In the genomic region with DNA sequence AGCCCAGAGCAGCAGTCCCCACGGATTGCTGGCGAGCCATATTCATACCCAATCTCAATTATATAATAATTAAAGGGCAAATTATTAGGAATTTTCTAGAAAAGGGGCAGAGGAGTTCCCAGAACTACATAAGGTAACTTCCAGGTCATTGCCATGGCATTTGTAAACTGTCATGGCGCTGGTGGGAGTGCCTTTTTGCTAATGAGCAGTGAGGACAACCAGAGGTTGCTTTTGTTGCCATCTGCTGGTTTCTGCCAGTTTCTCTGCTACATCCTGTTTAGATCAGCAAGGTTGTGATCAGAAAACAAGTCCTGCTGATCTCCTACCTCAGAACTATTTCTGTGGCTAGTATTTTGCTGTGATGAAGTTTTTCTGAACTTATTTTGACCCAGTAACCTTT, we compare ENCODE assay signal across 12 cellular contexts.
DNase-seq lines count a peak whose midpoint lies in the region; ATAC-seq and TF ChIP-seq lines count a peak whose summit lies in the region.
"Had no signal": no experiment of that assay in that cellular context is flagged by ENCODE, and none has a peak within 500 bp of the region (broad histone marks: within the 10 kb centered on the region; RNA-seq: fewer than 3 reads in every experiment).

No MANE protein-coding gene starts in this region.

- H3K4me1 Mint-ChIP-seq in activated CD4-positive, alpha-beta memory T cell treated with anti-CD3 and anti-CD28 coated beads for 36 hours (ENCODE audit: low read depth), result no peaks in the 10 kb centered on the region
- peaks cover 5% of the 10 kb centered on the region for H3K4me1 Mint-ChIP-seq in endothelial cell (ENCODE audit: unreplicated experiment)

- no peaks in the 10 kb centered on the region for H3K9me3 ChIP-seq in cardiac muscle cell (ENCODE audit: low read depth)
- H3K9me3 ChIP-seq in heart left ventricle, result no peaks in the 10 kb centered on the region

- intact Hi-C loops in heart left ventricle (cut with DNase I), result loop anchor here in 1 of 10 donors (5.0 kb wide), 1 partner anchor 78 kb away; no protein-coding TSS in a partner anchor
- intact Hi-C loops in activated CD4-positive, alpha-beta memory T cell treated with anti-CD3 and anti-CD28 coated beads for 36 hours (cut with micrococcal nuclease), result loop anchor here (5.0 kb wide), 1 partner anchor 243 kb away; no protein-coding TSS in a partner anchor

- H3K27ac ChIP-seq in cardiac muscle cell (no peak overlapping the region), heart left ventricle (no peak overlapping the region)

- no peak overlapping the region for H3K27ac Mint-ChIP-seq in activated CD4-positive, alpha-beta memory T cell treated with anti-CD3 and anti-CD28 coated beads for 36 hours
- H3K27ac Mint-ChIP-seq in endothelial cell (ENCODE audit: unreplicated experiment), result no peak overlapping the region
- H3K27ac Mint-ChIP-seq: activated CD4-positive, alpha-beta T cell treated with anti-CD3 and anti-CD28 coated beads, Interleukin-2, amount 10 ng/mL, durations not matched to agents 7 days and 5 days; activated naive CD8-positive, alpha-beta T cell treated with anti-CD3 and anti-CD28 coated beads for 36 hours; CD4-positive, alpha-beta memory T cell had no signal

- H3K4me3 ChIP-seq in cardiac muscle cell (no peak overlapping the region), heart left ventricle (no peak overlapping the region)

- no peak for TF ChIP-seq POLR2A in heart left ventricle (IDR thresholded peaks at IDR 0.05)

- 89 to 94% (median 89%) methylated on average over 3 of the region's 3 CpGs for WGBS in heart left ventricle, 4 donors

- ATAC-seq in heart left ventricle (no peak), GM21723 (IDR thresholded peaks at IDR 0.05; ENCODE audit: unreplicated experiment) (no peak), GM21528 (IDR thresholded peaks at IDR 0.05; ENCODE audit: low FRiP score, unreplicated experiment) (no peak)
- ATAC-seq: left ventricle myocardium superior had no signal

- DNase-seq in cardiac muscle cell (ENCODE audit: low read depth in 1 of 2, low spot score in 1 of 2) (peak in 1 of 2 donors; percentile 47), heart left ventricle (no peak), MV-4-11 (lab: John Stamatoyannopoulos, UW) (peak; percentile 71), dermis blood vessel endothelial cell (peak; percentile 27), endothelial cell (ENCODE audit: low spot score) (no peak)
- no peak for DNase-seq in activated CD4-positive, alpha-beta memory T cell treated with anti-CD3 and anti-CD28 coated beads for 36 hours
- DNase-seq: activated CD4-positive, alpha-beta T cell treated with anti-CD3 and anti-CD28 coated beads, Interleukin-2, amount 10 ng/mL, durations not matched to agents 7 days and 5 days; activated naive CD8-positive, alpha-beta T cell treated with anti-CD3 and anti-CD28 coated beads for 36 hours; CD4-positive, alpha-beta memory T cell; left ventricle myocardium superior had no signal

- H3K36me3 ChIP-seq in cardiac muscle cell (no peaks in the 10 kb centered on the region), heart left ventricle (no peaks in the 10 kb centered on the region)

- H3K27me3 Mint-ChIP-seq in activated CD4-positive, alpha-beta memory T cell treated with anti-CD3 and anti-CD28 coated beads for 36 hours, result peaks cover 2% of the 10 kb centered on the region
- peaks cover 3% of the 10 kb centered on the region for H3K27me3 Mint-ChIP-seq in endothelial cell (ENCODE audit: unreplicated experiment)
- H3K27me3 Mint-ChIP-seq: activated CD4-positive, alpha-beta T cell treated with anti-CD3 and anti-CD28 coated beads, Interleukin-2, amount 10 ng/mL, durations not matched to agents 7 days and 5 days; activated naive CD8-positive, alpha-beta T cell treated with anti-CD3 and anti-CD28 coated beads for 36 hours had no signal

- CTCF ChIA-PET in activated CD4-positive, alpha-beta memory T cell treated with anti-CD3 and anti-CD28 coated beads for 36 hours (lab: Charles Lee), result no interaction called here

- peaks cover 23% of the 10 kb centered on the region for H3K4me1 ChIP-seq in cardiac muscle cell (ENCODE audit: low read depth)
- H3K4me1 ChIP-seq in heart left ventricle, result no peaks in the 10 kb centered on the region

- H3K4me3 Mint-ChIP-seq in activated CD4-positive, alpha-beta memory T cell treated with anti-CD3 and anti-CD28 coated beads for 36 hours, result no peak overlapping the region
- H3K4me3 Mint-ChIP-seq in endothelial cell (ENCODE audit: unreplicated experiment), result no peak overlapping the region
- H3K4me3 Mint-ChIP-seq: activated CD4-positive, alpha-beta T cell treated with anti-CD3 and anti-CD28 coated beads, Interleukin-2, amount 10 ng/mL, durations not matched to agents 7 days and 5 days; activated naive CD8-positive, alpha-beta T cell treated with anti-CD3 and anti-CD28 coated beads for 36 hours; CD4-positive, alpha-beta memory T cell had no signal

- H3K9me3 Mint-ChIP-seq in activated CD4-positive, alpha-beta memory T cell treated with anti-CD3 and anti-CD28 coated beads for 36 hours, result peaks cover 1% of the 10 kb centered on the region
- H3K9me3 Mint-ChIP-seq in endothelial cell (ENCODE audit: unreplicated experiment), result peaks cover under 1% of the 10 kb centered on the region
- H3K9me3 Mint-ChIP-seq: activated CD4-positive, alpha-beta T cell treated with anti-CD3 and anti-CD28 coated beads, Interleukin-2, amount 10 ng/mL, durations not matched to agents 7 days and 5 days had no signal

- H3K36me3 Mint-ChIP-seq in activated CD4-positive, alpha-beta memory T cell treated with anti-CD3 and anti-CD28 coated beads for 36 hours, result no peaks in the 10 kb centered on the region
- H3K36me3 Mint-ChIP-seq in endothelial cell (ENCODE audit: low read depth, unreplicated experiment), result no peaks in the 10 kb centered on the region
- H3K36me3 Mint-ChIP-seq: activated naive CD8-positive, alpha-beta T cell treated with anti-CD3 and anti-CD28 coated beads for 36 hours; CD4-positive, alpha-beta memory T cell had no signal

- TF ChIP-seq CTCF in cardiac muscle cell (IDR thresholded peaks at IDR 0.05; ENCODE audit: low read depth, low read length), result peak; percentile 29
- TF ChIP-seq CTCF in heart left ventricle (IDR thresholded peaks at IDR 0.05), result no peak
- no peak for TF ChIP-seq CTCF in endothelial cell (IDR thresholded peaks at IDR 0.05; ENCODE audit: unreplicated experiment)

- H3K27me3 ChIP-seq in cardiac muscle cell (no peaks in the 10 kb centered on the region), heart left ventricle (no peaks in the 10 kb centered on the region)

- POLR2A ChIA-PET in activated CD4-positive, alpha-beta memory T cell treated with anti-CD3 and anti-CD28 coated beads for 36 hours (lab: Charles Lee), result no interaction called here

Comparison
In these comparisons a context has a peak if more than half of its experiments do, and no peak if none do; other contexts are left out.
1. DNase-seq: peak in MV-4-11 (single experiment) and dermis blood vessel endothelial cell (single experiment); none in heart left ventricle (0 of 5), activated CD4-positive, alpha-beta memory T cell treated with anti-CD3 and anti-CD28 coated beads for 36 hours (single experiment) and endothelial cell (single experiment).